In genomic region chr6:167467282-167467681, GRCh38 we compare ENCODE assay signal across 38 cellular contexts.
"Had no signal": no experiment of that assay in that cellular context is flagged by ENCODE, and none has a peak within 500 bp of the region (broad histone marks: within the 10 kb centered on the region; RNA-seq: fewer than 3 reads in every experiment).

No MANE protein-coding gene starts in this region.

- H3K27ac ChIP-seq: ascending aorta, cardiac muscle cell, VCaP had no signal

- H3K9me3 ChIP-seq: ascending aorta had no signal

- DNase-seq: activated CD4-positive, alpha-beta memory T cell treated with anti-CD3 and anti-CD28 coated beads, Interleukin-2, amount 10 ng/mL, durations not matched to agents 7 days and 5 days; activated CD4-positive, alpha-beta T cell treated with anti-CD3 and anti-CD28 coated beads for 1 hour; activated CD4-positive, alpha-beta T cell treated with anti-CD3 and anti-CD28 coated beads for 36 hours; activated CD4-positive, alpha-beta T cell treated with anti-CD3 and anti-CD28 coated beads for 48 hours; activated CD4-positive, alpha-beta T cell treated with anti-CD3 and anti-CD28 coated beads, Interleukin-2, amount 10 ng/mL, durations not matched to agents 7 days and 5 days; activated CD4-positive, alpha-beta T cell treated with anti-CD3 and anti-CD28 coated beads, Interleukin-2, amount 50 U/mL, for 48 hours; activated CD4-positive, CD25-positive, alpha-beta regulatory T cell; activated CD8-positive, alpha-beta memory T cell treated with anti-CD3 and anti-CD28 coated beads for 24 hours; activated CD8-positive, alpha-beta memory T cell treated with anti-CD3 and anti-CD28 coated beads, Interleukin-2, amount 50 U/mL, for 48 hours; activated CD8-positive, alpha-beta T cell treated with anti-CD3 and anti-CD28 coated beads, Interleukin-2, amount 10 ng/mL, durations not matched to agents 7 days and 5 days; activated effector memory CD4-positive, alpha-beta T cell treated with Interleukin-2 at 50 U/mL for 16 hours; activated gamma-delta T cell; activated naive CD4-positive, alpha-beta T cell treated with anti-CD3 and anti-CD28 coated beads, Interleukin-2, amount 10 ng/mL, durations not matched to agents 7 days and 5 days; activated naive CD4-positive, alpha-beta T cell treated with Interleukin-2 at 50 U/mL for 16 hours; activated naive CD8-positive, alpha-beta T cell treated with anti-CD3 and anti-CD28 coated beads, Interleukin-2, amount 10 ng/mL, durations not matched to agents 7 days and 5 days; activated naive CD8-positive, alpha-beta T cell treated with anti-CD3 and anti-CD28 coated beads, Interleukin-2, amount 50 U/mL, for 24 hours; activated T-cell treated with anti-CD3 and anti-CD28 coated beads, Interleukin-2, amount 50 U/mL, for 24 hours; activated T-cell treated with anti-CD3 and anti-CD28 coated beads, Interleukin-2, amount 50 U/mL, for 48 hours; amygdala; anterior cingulate cortex; caudate nucleus; cerebellar nuclear complex; T-helper 1 cell; T-helper 2 cell; T-helper 9 cell had no signal

- H3K27me3 Mint-ChIP-seq: activated CD4-positive, alpha-beta memory T cell treated with anti-CD3 and anti-CD28 coated beads, Interleukin-2, amount 10 ng/mL, durations not matched to agents 7 days and 5 days; activated CD4-positive, alpha-beta T cell treated with anti-CD3 and anti-CD28 coated beads, Interleukin-2, amount 10 ng/mL, durations not matched to agents 7 days and 5 days had no signal

- H3K36me3 ChIP-seq: ascending aorta, cardiac muscle cell had no signal

- H3K36me3 Mint-ChIP-seq: activated CD8-positive, alpha-beta memory T cell treated with anti-CD3 and anti-CD28 coated beads, Interleukin-2, amount 10 ng/mL, durations not matched to agents 7 days and 5 days; activated naive CD4-positive, alpha-beta T cell treated with anti-CD3 and anti-CD28 coated beads, Interleukin-2, amount 10 ng/mL, durations not matched to agents 7 days and 5 days; activated naive CD4-positive, alpha-beta T cell treated with anti-CD3 and anti-CD28 coated beads, Interleukin-2, amount 50 U/mL, for 24 hours; activated naive CD8-positive, alpha-beta T cell; activated naive CD8-positive, alpha-beta T cell treated with anti-CD3 and anti-CD28 coated beads, Interleukin-2, amount 10 ng/mL, durations not matched to agents 7 days and 5 days; brain had no signal

- H3K4me1 ChIP-seq: ascending aorta had no signal

- H3K4me1 Mint-ChIP-seq: activated CD4-positive, alpha-beta memory T cell treated with anti-CD3 and anti-CD28 coated beads, Interleukin-2, amount 10 ng/mL, durations not matched to agents 7 days and 5 days; activated CD4-positive, alpha-beta T cell treated with anti-CD3 and anti-CD28 coated beads, Interleukin-2, amount 10 ng/mL, durations not matched to agents 7 days and 5 days; activated CD8-positive, alpha-beta memory T cell treated with anti-CD3 and anti-CD28 coated beads, Interleukin-2, amount 10 ng/mL, durations not matched to agents 7 days and 5 days; activated naive CD4-positive, alpha-beta T cell treated with anti-CD3 and anti-CD28 coated beads, Interleukin-2, amount 50 U/mL, for 24 hours had no signal

- H3K9me3 Mint-ChIP-seq: activated CD4-positive, alpha-beta memory T cell treated with anti-CD3 and anti-CD28 coated beads, Interleukin-2, amount 10 ng/mL, durations not matched to agents 7 days and 5 days; activated CD4-positive, alpha-beta T cell treated with anti-CD3 and anti-CD28 coated beads, Interleukin-2, amount 10 ng/mL, durations not matched to agents 7 days and 5 days; activated naive CD4-positive, alpha-beta T cell treated with anti-CD3 and anti-CD28 coated beads, Interleukin-2, amount 10 ng/mL, durations not matched to agents 7 days and 5 days; activated naive CD4-positive, alpha-beta T cell treated with anti-CD3 and anti-CD28 coated beads, Interleukin-2, amount 50 U/mL, for 24 hours; activated naive CD8-positive, alpha-beta T cell treated with anti-CD3 and anti-CD28 coated beads, Interleukin-2, amount 10 ng/mL, durations not matched to agents 7 days and 5 days; activated naive CD8-positive, alpha-beta T cell treated with anti-CD3 and anti-CD28 coated beads, Interleukin-2, amount 50 U/mL, for 24 hours; activated T-cell treated with anti-CD3 and anti-CD28 coated beads, Interleukin-2, amount 50 U/mL, for 24 hours; activated T-helper 2 cell treated with anti-CD3 and anti-CD28 coated beads, Interferon-gamma antibody, Interleukin-2, Interleukin-4, amounts not matched to agents 10 μg/mL and 5 μg/mL and 100 μg/mL, durations not matched to agents 14 hours and 24 hours and 36 hours; central memory CD8-positive, alpha-beta T cell; T-helper 1 cell treated with Interleukin-12 subunit alpha and Interleukin-12 subunit beta and Interleukin-4 antibody, amounts not matched to agents 30 μg/mL and 1 μg/mL, for 36 hours; T-helper 2 cell treated with Interferon-gamma antibody and Interleukin-4, amounts not matched to agents 5 μg/mL and 100 μg/mL, for 36 hours had no signal

- H3K27ac Mint-ChIP-seq: activated CD4-positive, alpha-beta memory T cell treated with anti-CD3 and anti-CD28 coated beads, Interleukin-2, amount 10 ng/mL, durations not matched to agents 7 days and 5 days; activated CD4-positive, alpha-beta T cell treated with anti-CD3 and anti-CD28 coated beads for 36 hours; activated CD4-positive, alpha-beta T cell treated with anti-CD3 and anti-CD28 coated beads, Interleukin-2, amount 10 ng/mL, durations not matched to agents 7 days and 5 days; activated CD8-positive, alpha-beta memory T cell treated with anti-CD3 and anti-CD28 coated beads, Interleukin-2, amount 10 ng/mL, durations not matched to agents 7 days and 5 days; activated CD8-positive, alpha-beta T cell treated with anti-CD3 and anti-CD28 coated beads, Interleukin-2, amount 10 ng/mL, durations not matched to agents 7 days and 5 days; activated naive CD4-positive, alpha-beta T cell treated with anti-CD3 and anti-CD28 coated beads, Interleukin-2, amount 10 ng/mL, durations not matched to agents 7 days and 5 days; activated naive CD4-positive, alpha-beta T cell treated with anti-CD3 and anti-CD28 coated beads, Interleukin-2, amount 50 U/mL, for 24 hours; activated naive CD8-positive, alpha-beta T cell; activated naive CD8-positive, alpha-beta T cell treated with anti-CD3 and anti-CD28 coated beads, Interleukin-2, amount 10 ng/mL, durations not matched to agents 7 days and 5 days; activated naive CD8-positive, alpha-beta T cell treated with anti-CD3 and anti-CD28 coated beads, Interleukin-2, amount 50 U/mL, for 24 hours; activated T-cell treated with anti-CD3 and anti-CD28 coated beads, Interleukin-2, amount 50 U/mL, for 24 hours; activated T-helper 2 cell treated with anti-CD3 and anti-CD28 coated beads, Interferon-gamma antibody, Interleukin-2, Interleukin-4, amounts not matched to agents 10 μg/mL and 5 μg/mL and 100 μg/mL, durations not matched to agents 14 hours and 24 hours and 36 hours; T-helper 1 cell treated with Interleukin-12 subunit alpha and Interleukin-12 subunit beta and Interleukin-4 antibody, amounts not matched to agents 30 μg/mL and 1 μg/mL, for 36 hours; T-helper 2 cell treated with Interferon-gamma antibody and Interleukin-4, amounts not matched to agents 5 μg/mL and 100 μg/mL, for 36 hours had no signal

- H3K4me3 ChIP-seq: ascending aorta, cardiac muscle cell had no signal

- ATAC-seq: activated CD4-positive, alpha-beta T cell treated with anti-CD3 and anti-CD28 coated beads for 36 hours; activated CD4-positive, CD25-positive, alpha-beta regulatory T cell treated with anti-CD3 and anti-CD28 coated beads, Interleukin-2, amount 50 U/mL, for 24 hours; activated CD8-positive, alpha-beta memory T cell treated with anti-CD3 and anti-CD28 coated beads, Interleukin-2, amount 10 ng/mL, durations not matched to agents 7 days and 5 days; activated CD8-positive, alpha-beta T cell treated with anti-CD3 and anti-CD28 coated beads, Interleukin-2, amount 10 ng/mL, durations not matched to agents 7 days and 5 days; activated naive CD8-positive, alpha-beta T cell treated with anti-CD3 and anti-CD28 coated beads, Interleukin-2, amount 50 U/mL, for 24 hours had no signal

- H3K27me3 ChIP-seq: ascending aorta, cardiac muscle cell had no signal

- H3K4me3 Mint-ChIP-seq: activated CD4-positive, alpha-beta memory T cell treated with anti-CD3 and anti-CD28 coated beads, Interleukin-2, amount 10 ng/mL, durations not matched to agents 7 days and 5 days; activated CD4-positive, alpha-beta T cell treated with anti-CD3 and anti-CD28 coated beads for 36 hours; activated CD4-positive, alpha-beta T cell treated with anti-CD3 and anti-CD28 coated beads, Interleukin-2, amount 10 ng/mL, durations not matched to agents 7 days and 5 days; activated CD8-positive, alpha-beta memory T cell treated with anti-CD3 and anti-CD28 coated beads, Interleukin-2, amount 10 ng/mL, durations not matched to agents 7 days and 5 days; activated CD8-positive, alpha-beta T cell treated with anti-CD3 and anti-CD28 coated beads, Interleukin-2, amount 10 ng/mL, durations not matched to agents 7 days and 5 days; activated naive CD4-positive, alpha-beta T cell treated with anti-CD3 and anti-CD28 coated beads, Interleukin-2, amount 10 ng/mL, durations not matched to agents 7 days and 5 days; activated naive CD4-positive, alpha-beta T cell treated with anti-CD3 and anti-CD28 coated beads, Interleukin-2, amount 50 U/mL, for 24 hours; activated naive CD8-positive, alpha-beta T cell; activated naive CD8-positive, alpha-beta T cell treated with anti-CD3 and anti-CD28 coated beads, Interleukin-2, amount 10 ng/mL, durations not matched to agents 7 days and 5 days; activated naive CD8-positive, alpha-beta T cell treated with anti-CD3 and anti-CD28 coated beads, Interleukin-2, amount 50 U/mL, for 24 hours; activated T-cell treated with anti-CD3 and anti-CD28 coated beads, Interleukin-2, amount 50 U/mL, for 24 hours; brain; central memory CD8-positive, alpha-beta T cell; T-helper 1 cell treated with Interleukin-12 subunit alpha and Interleukin-12 subunit beta and Interleukin-4 antibody, amounts not matched to agents 30 μg/mL and 1 μg/mL, for 36 hours; T-helper 2 cell treated with Interferon-gamma antibody and Interleukin-4, amounts not matched to agents 5 μg/mL and 100 μg/mL, for 36 hours had no signal

- FAIRE-seq: TTC549 had no signal
